8 cellular contexts compared by ENCODE assay signal in the genomic region with DNA sequence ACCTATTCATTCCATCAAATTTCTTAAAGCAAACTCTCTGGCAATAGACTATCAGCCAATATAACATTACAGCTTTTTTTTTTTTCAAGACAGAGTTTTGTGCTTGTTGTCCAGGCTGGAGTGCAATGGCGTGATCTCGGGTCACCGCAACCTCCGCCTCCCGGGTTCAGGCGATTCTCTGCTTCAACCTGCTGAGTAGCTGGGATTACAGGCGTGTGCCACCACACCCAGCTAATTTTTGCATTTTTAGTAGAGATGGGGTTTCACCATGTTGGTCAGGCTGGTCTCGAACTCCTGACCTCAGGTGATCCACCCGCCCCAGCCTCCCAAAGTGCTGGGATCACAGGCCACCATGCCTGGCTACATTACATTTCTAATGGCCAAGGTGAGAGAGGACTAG. TPM values are rescaled to one million over a fixed set of nuclear protein-coding genes. Genes with fewer than 3 reads are reported as not detected.
A peak's percentile ranks its signal among the peaks of the same experiment; 100 is the strongest.
DNase-seq lines count a peak whose midpoint lies in the region; TF ChIP-seq lines count a peak whose summit lies in the region.
"Not testable (repeated sequence)": the region's sequence is repeated elsewhere in the genome, so short reads cannot be mapped to it uniquely, and the experiment has no call there.

No MANE protein-coding gene starts in this region.

- H4K20me1 ChIP-seq in OCI-LY1 (ENCODE audit: insufficient read depth, low read length), result not testable (repeated sequence)

- WGBS in spleen, 5 donors, result 64 to 84% (median 77%) methylated on average over 9 of the region's 9 CpGs

- not testable (repeated sequence) for H3F3A ChIP-seq in OCI-LY1 (ENCODE audit: insufficient read depth, low read length)

- peak overlapping the region; percentile 63 to 99 (median 94) for H3K27ac Mint-ChIP-seq in CD8-positive, alpha-beta memory T cell
- H3K27ac Mint-ChIP-seq in activated CD4-positive, alpha-beta T cell treated with anti-CD3 and anti-CD28 coated beads, Interleukin-2, amount 10 ng/mL, durations not matched to agents 24 days and 14 days, result peak overlapping the region; percentile 97
- peak overlapping the region; percentile 98 for H3K27ac Mint-ChIP-seq in activated T-helper 2 cell treated with anti-CD3 and anti-CD28 coated beads, Interferon-gamma antibody, Interleukin-2, Interleukin-4, amounts not matched to agents 10 μg/mL and 5 μg/mL and 100 μg/mL, durations not matched to agents 14 hours and 24 hours and 36 hours

- H3K9me3 Mint-ChIP-seq in CD8-positive, alpha-beta memory T cell; activated CD4-positive, alpha-beta T cell treated with anti-CD3 and anti-CD28 coated beads, Interleukin-2, amount 10 ng/mL, durations not matched to agents 24 days and 14 days; activated T-helper 2 cell treated with anti-CD3 and anti-CD28 coated beads, Interferon-gamma antibody, Interleukin-2, Interleukin-4, amounts not matched to agents 10 μg/mL and 5 μg/mL and 100 μg/mL, durations not matched to agents 14 hours and 24 hours and 36 hours: not testable (repeated sequence)

- not testable (repeated sequence) for H3K27me3 Mint-ChIP-seq in CD8-positive, alpha-beta memory T cell; activated CD4-positive, alpha-beta T cell treated with anti-CD3 and anti-CD28 coated beads, Interleukin-2, amount 10 ng/mL, durations not matched to agents 24 days and 14 days; activated T-helper 2 cell treated with anti-CD3 and anti-CD28 coated beads, Interferon-gamma antibody, Interleukin-2, Interleukin-4, amounts not matched to agents 10 μg/mL and 5 μg/mL and 100 μg/mL, durations not matched to agents 14 hours and 24 hours and 36 hours (ENCODE audit: low read depth)

- peaks cover 88 to 96% (median 93%) of the 10 kb centered on the region in 3 donors for H3K4me1 Mint-ChIP-seq in CD8-positive, alpha-beta memory T cell
- H3K4me1 Mint-ChIP-seq in activated CD4-positive, alpha-beta T cell treated with anti-CD3 and anti-CD28 coated beads, Interleukin-2, amount 10 ng/mL, durations not matched to agents 24 days and 14 days, result peaks cover 78% of the 10 kb centered on the region
- H3K4me1 Mint-ChIP-seq in activated T-helper 2 cell treated with anti-CD3 and anti-CD28 coated beads, Interferon-gamma antibody, Interleukin-2, Interleukin-4, amounts not matched to agents 10 μg/mL and 5 μg/mL and 100 μg/mL, durations not matched to agents 14 hours and 24 hours and 36 hours (ENCODE audit: low read depth), result peaks cover 78% of the 10 kb centered on the region

- intact Hi-C loops in activated CD4-positive, alpha-beta T cell treated with anti-CD3 and anti-CD28 coated beads, Interleukin-2, amount 10 ng/mL, durations not matched to agents 24 days and 14 days (cut with micrococcal nuclease), result loop anchor here (5.0 kb wide), 1 partner anchor 34 kb away; no protein-coding TSS in a partner anchor
- intact Hi-C loops in activated T-helper 2 cell treated with anti-CD3 and anti-CD28 coated beads, Interferon-gamma antibody, Interleukin-2, Interleukin-4, amounts not matched to agents 10 μg/mL and 5 μg/mL and 100 μg/mL, durations not matched to agents 14 hours and 24 hours and 36 hours (cut with micrococcal nuclease), result loop anchor here (5.0 kb wide), 1 partner anchor 34 kb away; no protein-coding TSS in a partner anchor
- intact Hi-C loops in colonic mucosa (cut with DNase I); spleen (cut with DNase I; ENCODE audit: low total_unique reads): not testable (repeated sequence)
- intact Hi-C loops in vagina (cut with DNase I), result loop anchor here (10.0 kb wide), 1 partner anchor 149 kb away; no protein-coding TSS in a partner anchor

- not testable (repeated sequence) for H3K27ac ChIP-seq in CD8-positive, alpha-beta memory T cell (ENCODE audit: low read depth, low read length)
- H3K27ac ChIP-seq in OCI-LY1 (ENCODE audit: low read depth, low read length, poor library complexity, severe bottlenecking) (peak overlapping the region; percentile 85), colonic mucosa (peak overlapping the region; percentile 1), mucosa of rectum (ENCODE audit: low read depth in 2 of 2, low read length in 2 of 2) (peak overlapping the region; percentile 29 to 54), spleen (peak overlapping the region; percentile 46 to 96 (median 82)), vagina (peak overlapping the region; percentile 36)

- POLR2A ChIA-PET in CD8-positive, alpha-beta memory T cell (lab: Charles Lee), result interaction anchor here (0.6 to 3.6 kb wide), 4 partner anchors 10 to 853 kb away, joined by 3 to 19 read pairs (median 4); no protein-coding TSS in a partner anchor

- H3K9me2 ChIP-seq in OCI-LY1 (ENCODE audit: low read depth, low read length), result not testable (repeated sequence)

- peak overlapping the region; percentile 47 for H3K4me2 ChIP-seq in OCI-LY1 (ENCODE audit: low read length)

- DNase-seq in CD8-positive, alpha-beta memory T cell; activated T-helper 2 cell treated with anti-CD3 and anti-CD28 coated beads, Interferon-gamma antibody, Interleukin-2, Interleukin-4, amounts not matched to agents 10 μg/mL and 5 μg/mL and 100 μg/mL, durations not matched to agents 14 hours and 24 hours and 36 hours (ENCODE audit: low spot score); colonic mucosa; spleen; vagina (ENCODE audit: extremely low spot score in 2 of 2): not testable (repeated sequence)
- DNase-seq in activated CD4-positive, alpha-beta T cell treated with anti-CD3 and anti-CD28 coated beads, Interleukin-2, amount 10 ng/mL, durations not matched to agents 24 days and 14 days, result peak; percentile 64

- H3K36me3 ChIP-seq in CD8-positive, alpha-beta memory T cell (ENCODE audit: insufficient read depth, low read length); colonic mucosa; vagina: not testable (repeated sequence)
- H3K36me3 ChIP-seq in OCI-LY1 (ENCODE audit: insufficient read depth, low read length) (peaks cover 45% of the 10 kb centered on the region; the same call in 1 of the 2 replicates), mucosa of rectum (ENCODE audit: control insufficient read depth in 2 of 2, insufficient read depth in 2 of 2, low read length in 2 of 2) (peaks cover 20 to 32% of the 10 kb centered on the region in 2 donors), spleen (peaks cover 0 to 65% (median 20%) of the 10 kb centered on the region in 6 donors)

- not testable (repeated sequence) for H3K9me3 ChIP-seq in CD8-positive, alpha-beta memory T cell (ENCODE audit: low read length); OCI-LY1 (ENCODE audit: low read length); colonic mucosa; mucosa of rectum (ENCODE audit: control insufficient read depth in 2 of 2, low read length in 2 of 2); spleen; vagina

- peaks cover 89% of the 10 kb centered on the region for H3K4me1 ChIP-seq in CD8-positive, alpha-beta memory T cell (ENCODE audit: insufficient read depth, low read length)
- H3K4me1 ChIP-seq in OCI-LY1 (ENCODE audit: insufficient read depth, low read length, severe bottlenecking), result peaks cover 92% of the 10 kb centered on the region
- H3K4me1 ChIP-seq in colonic mucosa, result not testable (repeated sequence)
- H3K4me1 ChIP-seq in mucosa of rectum (ENCODE audit: control insufficient read depth in 2 of 2, insufficient read depth in 2 of 2, low read length in 2 of 2), result peaks cover 16 to 22% of the 10 kb centered on the region in 2 donors
- peaks cover 44 to 100% (median 93%) of the 10 kb centered on the region in 6 donors for H3K4me1 ChIP-seq in spleen
- peaks cover 57% of the 10 kb centered on the region for H3K4me1 ChIP-seq in vagina

- peak overlapping the region; percentile 58 for H3K9ac ChIP-seq in OCI-LY1 (ENCODE audit: low read length)
- H3K9ac ChIP-seq in colonic mucosa (ENCODE audit: low read depth in 2 of 2, low read length in 2 of 2); mucosa of rectum (ENCODE audit: low read depth in 1 of 2, low read length in 2 of 2): not testable (repeated sequence)

- not testable (repeated sequence) for TF ChIP-seq CTCF in OCI-LY1 (IDR thresholded peaks at IDR 0.05; ENCODE audit: low read length); colonic mucosa (IDR thresholded peaks at IDR 0.05); spleen (IDR thresholded peaks at IDR 0.05 in 8 of 11, conservative IDR thresholded peaks at IDR 0.05 in 3 of 11); vagina (IDR thresholded peaks at IDR 0.05)

- H3K4me3 Mint-ChIP-seq in CD8-positive, alpha-beta memory T cell, result peak overlapping the region in 6 of 7 donors; percentile 59 to 80 (median 70)
- H3K4me3 Mint-ChIP-seq in activated CD4-positive, alpha-beta T cell treated with anti-CD3 and anti-CD28 coated beads, Interleukin-2, amount 10 ng/mL, durations not matched to agents 24 days and 14 days, result peak overlapping the region; percentile 74
- H3K4me3 Mint-ChIP-seq in activated T-helper 2 cell treated with anti-CD3 and anti-CD28 coated beads, Interferon-gamma antibody, Interleukin-2, Interleukin-4, amounts not matched to agents 10 μg/mL and 5 μg/mL and 100 μg/mL, durations not matched to agents 14 hours and 24 hours and 36 hours (ENCODE audit: low read depth), result peak overlapping the region; percentile 63

- not testable (repeated sequence) for H3K79me2 ChIP-seq in OCI-LY1 (ENCODE audit: insufficient read depth, low read length)

- CTCF ChIA-PET in CD8-positive, alpha-beta memory T cell (lab: Charles Lee), result interaction anchor here (1.4 to 15.4 kb wide), 4 partner anchors 5 to 287 kb away, joined by 3 to 338 read pairs (median 118); a partner anchor contains a TSS

- H3K27me3 ChIP-seq in CD8-positive, alpha-beta memory T cell (ENCODE audit: insufficient read depth, low read length, poor library complexity, severe bottlenecking); OCI-LY1 (ENCODE audit: insufficient read depth, low read length); colonic mucosa; mucosa of rectum (ENCODE audit: control insufficient read depth in 2 of 2, insufficient read depth in 2 of 2, low read length in 2 of 2); spleen (replicated peaks in 1 of 7); vagina: not testable (repeated sequence)

- peaks cover 4 to 26% (median 8%) of the 10 kb centered on the region in 3 donors for H3K36me3 Mint-ChIP-seq in CD8-positive, alpha-beta memory T cell
- H3K36me3 Mint-ChIP-seq in activated CD4-positive, alpha-beta T cell treated with anti-CD3 and anti-CD28 coated beads, Interleukin-2, amount 10 ng/mL, durations not matched to agents 24 days and 14 days (ENCODE audit: low read depth), result peaks cover 59% of the 10 kb centered on the region
- peaks cover 65% of the 10 kb centered on the region for H3K36me3 Mint-ChIP-seq in activated T-helper 2 cell treated with anti-CD3 and anti-CD28 coated beads, Interferon-gamma antibody, Interleukin-2, Interleukin-4, amounts not matched to agents 10 μg/mL and 5 μg/mL and 100 μg/mL, durations not matched to agents 14 hours and 24 hours and 36 hours (ENCODE audit: low read depth)

- not testable (repeated sequence) for TF ChIP-seq POLR2A in spleen (IDR thresholded peaks at IDR 0.05); vagina (IDR thresholded peaks at IDR 0.05)

- H2AFZ ChIP-seq in OCI-LY1 (ENCODE audit: low read length), result not testable (repeated sequence)

- H3K4me3 ChIP-seq in CD8-positive, alpha-beta memory T cell (ENCODE audit: low read length), result peak overlapping the region; percentile 47
- not testable (repeated sequence) for H3K4me3 ChIP-seq in OCI-LY1 (ENCODE audit: low read depth, low read length, poor library complexity, severe bottlenecking); colonic mucosa; mucosa of rectum (ENCODE audit: low read length in 2 of 2); spleen; vagina

RNA-seq across cellular contexts. Expression of a gene that starts 22.8 kb away (rescaled TPM):
- total RNA-seq in CD8-positive, alpha-beta memory T cell, result 100 to 1,000 TPM; 329 to 353 TPM
- 622 TPM for polyA plus RNA-seq in CD8-positive, alpha-beta memory T cell
- total RNA-seq in activated CD4-positive, alpha-beta T cell treated with anti-CD3 and anti-CD28 coated beads, Interleukin-2, amount 10 ng/mL, durations not matched to agents 24 days and 14 days, result 255 and 266 TPM in 2 replicates
- 246 and 256 TPM in 2 replicates for total RNA-seq in activated T-helper 2 cell treated with anti-CD3 and anti-CD28 coated beads, Interferon-gamma antibody, Interleukin-2, Interleukin-4, amounts not matched to agents 10 μg/mL and 5 μg/mL and 100 μg/mL, durations not matched to agents 14 hours and 24 hours and 36 hours
- total RNA-seq in colonic mucosa (100 to 1,000 TPM; 163 to 219 TPM), spleen (100 to 1,000 TPM; 107 to 176 (median 123) TPM), vagina (145 TPM)
- 100 to 1,000 TPM; 102 to 165 (median 147) TPM for polyA plus RNA-seq in spleen

RNA-seq across cellular contexts. Expression of a gene that starts 31.8 kb away (rescaled TPM):
- 10 to 100 TPM in 1 of 2 experiments, 1 to 10 TPM in 1; 8.4 to 11.4 TPM for total RNA-seq in CD8-positive, alpha-beta memory T cell
- polyA plus RNA-seq in CD8-positive, alpha-beta memory T cell, result 13.7 TPM
- 9.7 and 10.3 TPM in 2 replicates for total RNA-seq in activated CD4-positive, alpha-beta T cell treated with anti-CD3 and anti-CD28 coated beads, Interleukin-2, amount 10 ng/mL, durations not matched to agents 24 days and 14 days
- 9.2 and 10.8 TPM in 2 replicates for total RNA-seq in activated T-helper 2 cell treated with anti-CD3 and anti-CD28 coated beads, Interferon-gamma antibody, Interleukin-2, Interleukin-4, amounts not matched to agents 10 μg/mL and 5 μg/mL and 100 μg/mL, durations not matched to agents 14 hours and 24 hours and 36 hours
- total RNA-seq in colonic mucosa (10 to 100 TPM; 14.5 to 32.4 TPM), spleen (10 to 100 TPM; 12.0 to 32.8 (median 24.9) TPM), vagina (31.9 TPM)
- polyA plus RNA-seq in spleen, result 1 to 10 TPM; 7.2 to 8.6 (median 7.9) TPM
